In the genomic region with DNA sequence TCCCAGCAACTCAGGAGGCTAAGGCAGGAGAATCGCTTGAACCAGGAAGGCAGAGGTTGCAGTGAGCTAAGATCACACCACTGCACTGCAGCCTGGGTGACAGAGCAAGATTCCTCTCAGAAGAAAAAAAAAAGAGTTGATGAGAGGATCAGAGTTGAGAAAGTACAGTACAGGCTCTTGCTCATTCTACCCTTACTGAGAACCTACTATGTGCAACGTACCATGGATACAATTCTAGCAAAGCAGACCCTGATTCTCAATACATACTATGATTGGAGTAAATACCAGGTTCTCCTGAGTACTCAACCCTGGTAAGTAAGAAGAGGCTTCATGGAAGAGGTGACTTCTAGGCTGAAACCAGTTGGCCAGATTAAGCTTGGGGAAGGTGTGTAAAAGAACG, we compare ENCODE assay signal across 11 cellular contexts. TPM values are rescaled to one million over a fixed set of nuclear protein-coding genes. Genes with fewer than 3 reads are reported as not detected.
DNase-seq lines count a peak whose midpoint lies in the region; FAIRE-seq and TF ChIP-seq lines count a peak whose summit lies in the region.
"Had no signal": no experiment of that assay in that cellular context is flagged by ENCODE, and none has a peak within 500 bp of the region (broad histone marks: within the 10 kb centered on the region; RNA-seq: fewer than 3 reads in every experiment).

No MANE protein-coding gene starts in this region.

- H3K4me1 ChIP-seq in astrocyte (ENCODE audit: insufficient read depth, low read length) (peaks cover 12% of the 10 kb centered on the region), mesendoderm (ENCODE audit: control insufficient read depth, low read depth, low read length) (peaks cover 7% of the 10 kb centered on the region)

- H3K23ac ChIP-seq in mesendoderm (ENCODE audit: low read length): no peak overlapping the region

- H3K4me3 Mint-ChIP-seq in CD14-positive monocyte (peak overlapping the region; percentile 39 to 68), astrocyte (ENCODE audit: unreplicated experiment) (no peak overlapping the region)

- H3K4me1 Mint-ChIP-seq in CD14-positive monocyte (peaks cover 60% of the 10 kb centered on the region), astrocyte (ENCODE audit: low read depth, unreplicated experiment) (peaks cover 15% of the 10 kb centered on the region)

- H4K20me1 ChIP-seq in astrocyte (ENCODE audit: insufficient read depth, low read length): no peaks in the 10 kb centered on the region

- DNase-seq in CD14-positive monocyte (ENCODE audit: low spot score) (no peak), HL-60 (ENCODE audit: low read depth in 1 of 2, low spot score in 1 of 2) (no peak), astrocyte (ENCODE audit: low read depth) (no peak), mesendoderm (no peak), NOMO-1 treated with dmso at 0.1 percent for 144 hours (lab: John Stamatoyannopoulos, UW; ENCODE audit: unreplicated experiment) (no peak), activated gamma-delta T cell treated with Interleukin-2 at 50 U/mL for 16 hours (no peak), midbrain (lab: John Stamatoyannopoulos, UW) (no peak), NCI-H146 treated with DMSO at 0.1 percent for 48 hours (lab: John Stamatoyannopoulos, UW; ENCODE audit: unreplicated experiment) (no peak)
- DNase-seq: MG63, SW 1271 had no signal

- H3K4me2 ChIP-seq in astrocyte (ENCODE audit: low read length): no peak overlapping the region
- H3K4me2 ChIP-seq in mesendoderm (ENCODE audit: low read length): no peak overlapping the region

- H2AK5ac ChIP-seq in mesendoderm (ENCODE audit: low read length): no peak overlapping the region

- H4K5ac ChIP-seq in mesendoderm (ENCODE audit: low read length): no peak overlapping the region

- H3K79me2 ChIP-seq in astrocyte (ENCODE audit: insufficient read depth, low read length) (peaks cover 54% of the 10 kb centered on the region), mesendoderm (ENCODE audit: control insufficient read depth, insufficient read depth, low read length) (no peaks in the 10 kb centered on the region)

- no peaks in the 10 kb centered on the region for H3K27me3 Mint-ChIP-seq in CD14-positive monocyte (ENCODE audit: low read depth in 3 of 3)
- H3K27me3 Mint-ChIP-seq in astrocyte (ENCODE audit: low read depth, unreplicated experiment): no peaks in the 10 kb centered on the region

- H3K56ac ChIP-seq in mesendoderm (ENCODE audit: low read length): no peak overlapping the region

- H3K4me3 ChIP-seq in HL-60 (replicated peaks; ENCODE audit: insufficient read depth, low read length) (no peak overlapping the region), astrocyte (ENCODE audit: insufficient read depth, low read depth, low read length) (no peak overlapping the region), mesendoderm (ENCODE audit: low read length) (no peak overlapping the region)

- H3K27me3 ChIP-seq in HL-60 (ENCODE audit: insufficient read depth, poor library complexity, severe bottlenecking): no peaks in the 10 kb centered on the region
- no peaks in the 10 kb centered on the region for H3K27me3 ChIP-seq in astrocyte (ENCODE audit: insufficient read depth, low read length)
- no peaks in the 10 kb centered on the region for H3K27me3 ChIP-seq in mesendoderm (ENCODE audit: insufficient read depth, low read length, poor library complexity)
- H3K27me3 ChIP-seq: MG63 had no signal

- H2BK5ac ChIP-seq in mesendoderm (ENCODE audit: low read length): no peak overlapping the region

- H3K79me1 ChIP-seq in mesendoderm (ENCODE audit: low read length): no peaks in the 10 kb centered on the region

- H3K27ac Mint-ChIP-seq in CD14-positive monocyte: peak overlapping the region; percentile 95 to 99 (median 97)
- peak overlapping the region; percentile 96 for H3K27ac Mint-ChIP-seq in astrocyte (ENCODE audit: unreplicated experiment)

- WGBS in mesendoderm (ENCODE audit: extremely low coverage, insufficient coverage, low lambda C conversion rate): no CpG with 5 or more reads among the region's 3 CpGs

- peak overlapping the region; percentile 78 for H3K9ac ChIP-seq in astrocyte (ENCODE audit: low read length)
- no peak overlapping the region for H3K9ac ChIP-seq in mesendoderm (ENCODE audit: low read length)

- H3K36me3 Mint-ChIP-seq in CD14-positive monocyte: peaks cover 20 to 27% of the 10 kb centered on the region in 2 donors
- peaks cover 6% of the 10 kb centered on the region for H3K36me3 Mint-ChIP-seq in astrocyte (ENCODE audit: low read depth, unreplicated experiment)

- TF ChIP-seq CTCF in CD14-positive monocyte (IDR thresholded peaks at IDR 0.05): no peak
- no peak for TF ChIP-seq CTCF in HL-60 (IDR thresholded peaks at IDR 0.05; ENCODE audit: insufficient read depth, low read length)
- no peak for TF ChIP-seq CTCF in astrocyte (IDR thresholded peaks at IDR 0.05; ENCODE audit: insufficient read depth, low read depth, low read length)

- H2BK15ac ChIP-seq in mesendoderm (replicated peaks; ENCODE audit: low read depth): peak overlapping the region; percentile 88

- H3K36me3 ChIP-seq in astrocyte (ENCODE audit: insufficient read depth, low read length) (no peaks in the 10 kb centered on the region), mesendoderm (ENCODE audit: control insufficient read depth, insufficient read depth, low read length) (no peaks in the 10 kb centered on the region)

- peak overlapping the region; percentile 81 for H3K4ac ChIP-seq in mesendoderm (ENCODE audit: low read depth, low read length)

- H3K9me3 ChIP-seq in astrocyte (ENCODE audit: insufficient read depth, low read depth, low read length): no peaks in the 10 kb centered on the region
- H3K9me3 ChIP-seq: MG63 had no signal

- no peak overlapping the region for H2AFZ ChIP-seq in astrocyte (ENCODE audit: low read depth, low read length)

- H3K18ac ChIP-seq in mesendoderm (ENCODE audit: low read length): peak overlapping the region; percentile 99

- no peak for FAIRE-seq in astrocyte (lab: Jason Lieb, UNC)

- H4K8ac ChIP-seq in mesendoderm (ENCODE audit: low read depth, low read length): no peak overlapping the region

- H2BK120ac ChIP-seq in mesendoderm (ENCODE audit: low read depth, low read length): peak overlapping the region; percentile 92

- intact Hi-C loops in CD14-positive monocyte (cut with micrococcal nuclease): loop anchor here (2.0 to 5.0 kb wide), 2 partner anchors 27 to 35 kb away; no protein-coding TSS in a partner anchor

- H3K9me3 Mint-ChIP-seq in CD14-positive monocyte (no peaks in the 10 kb centered on the region), astrocyte (ENCODE audit: unreplicated experiment) (no peaks in the 10 kb centered on the region)

- H3K27ac ChIP-seq in HL-60 (replicated peaks) (peak overlapping the region; percentile 67), astrocyte (ENCODE audit: low read depth, low read length) (peak overlapping the region; percentile 92), mesendoderm (ENCODE audit: low read depth, low read length) (no peak overlapping the region)

RNA-seq across cellular contexts. Expression of gene RFFL, which starts 1.2 kb away (rescaled TPM):
- polyA plus RNA-seq in CD14-positive monocyte: 10 to 100 TPM; 16.1 to 24.7 TPM
- 9.5 and 11.1 TPM in 2 replicates for total RNA-seq in astrocyte
- polyA plus RNA-seq in mesendoderm (2013, experiment 1 of 2): 10.7 TPM
- polyA plus RNA-seq in mesendoderm (2013, experiment 2 of 2): 10.8 TPM

RNA-seq across cellular contexts. Expression of gene RAD51D, which starts 57.4 kb away (rescaled TPM):
- 1 to 10 TPM; 4.4 to 6.9 TPM for polyA plus RNA-seq in CD14-positive monocyte
- total RNA-seq in astrocyte: 12.4 and 14.0 TPM in 2 replicates
- polyA plus RNA-seq in mesendoderm (2013, experiment 1 of 2): 7.3 TPM
- polyA plus RNA-seq in mesendoderm (2013, experiment 2 of 2): 7.3 TPM

RNA-seq across cellular contexts. Expression of gene FNDC8, which starts 59.1 kb away (rescaled TPM):
- not detected for polyA plus RNA-seq in CD14-positive monocyte
- total RNA-seq in astrocyte: not detected in 2 replicates
- polyA plus RNA-seq in mesendoderm (2013, experiment 1 of 2): 0.03 TPM
- polyA plus RNA-seq in mesendoderm (2013, experiment 2 of 2): not detected
- total RNA-seq: mesenteric fat pad had no signal
